In genomic region chr7:88132725-88133124, GRCh38 we compare ENCODE assay signal across 20 cellular contexts.
DNase-seq lines count a peak whose midpoint lies in the region; ATAC-seq, FAIRE-seq and TF ChIP-seq lines count a peak whose summit lies in the region.
"Had no signal": no experiment of that assay in that cellular context is flagged by ENCODE, and none has a peak within 500 bp of the region (broad histone marks: within the 10 kb centered on the region; RNA-seq: fewer than 3 reads in every experiment).

No MANE protein-coding gene starts in this region.

- H3K36me3 Mint-ChIP-seq in activated T-cell treated with anti-CD3 and anti-CD28 coated beads, Interleukin-2, amount 50 U/mL, for 72 hours (ENCODE audit: insufficient read depth in 2 of 2), result no peaks in the 10 kb centered on the region

- no peaks in the 10 kb centered on the region for H4K20me1 ChIP-seq in Karpas-422 (ENCODE audit: insufficient read depth, low read depth, low read length)

- FAIRE-seq in small intestine (lab: Jason Lieb, UNC), result no peak

- H3K79me2 ChIP-seq in Karpas-422 (ENCODE audit: low read length), result no peaks in the 10 kb centered on the region

- CTCF ChIA-PET in GM10248 (lab: Yijun Ruan, JAX), result interaction anchor here (1.2 kb wide), 1 partner anchor 22 kb away, joined by 3 read pairs; no protein-coding TSS in a partner anchor

- H3K4me3 Mint-ChIP-seq in activated T-cell treated with anti-CD3 and anti-CD28 coated beads, Interleukin-2, amount 50 U/mL, for 72 hours, result no peak overlapping the region
- H3K4me3 Mint-ChIP-seq: activated T-cell treated with anti-CD3 and anti-CD28 coated beads, Interleukin-2, amount 50 U/mL, for 24 hours; naive thymus-derived CD8-positive, alpha-beta T cell had no signal

- ATAC-seq in GM19395 (IDR thresholded peaks at IDR 0.05; ENCODE audit: unreplicated experiment), result peak; percentile 91
- peak; percentile 77 for ATAC-seq in HG02884 (IDR thresholded peaks at IDR 0.05; ENCODE audit: unreplicated experiment)
- ATAC-seq in activated T-cell treated with anti-CD3 and anti-CD28 coated beads, Interleukin-2, amount 50 U/mL, for 72 hours (replicated peaks in 1 of 2), result no peak
- ATAC-seq: gastroesophageal sphincter; naive thymus-derived CD8-positive, alpha-beta T cell had no signal

- POLR2A ChIA-PET in GM10248 (lab: Yijun Ruan, JAX), result no interaction called here

- H3K27ac Mint-ChIP-seq in activated T-cell treated with anti-CD3 and anti-CD28 coated beads, Interleukin-2, amount 50 U/mL, for 72 hours, result no peak overlapping the region
- H3K27ac Mint-ChIP-seq: activated T-cell treated with anti-CD3 and anti-CD28 coated beads, Interleukin-2, amount 50 U/mL, for 24 hours; naive thymus-derived CD8-positive, alpha-beta T cell had no signal

- no peaks in the 10 kb centered on the region for H3K9me2 ChIP-seq in Karpas-422 (replicated peaks; ENCODE audit: insufficient read depth, low read length)

- H3K36me3 ChIP-seq in Karpas-422 (ENCODE audit: insufficient read depth, low read length), result no peaks in the 10 kb centered on the region
- no peaks in the 10 kb centered on the region for H3K36me3 ChIP-seq in thyroid gland
- H3K36me3 ChIP-seq in small intestine (ENCODE audit: control insufficient read depth in 2 of 2, insufficient read depth in 2 of 2, low read length in 2 of 2), result no peaks in the 10 kb centered on the region
- H3K36me3 ChIP-seq: gastroesophageal sphincter, sigmoid colon, thoracic aorta had no signal

- intact Hi-C loops in thyroid gland (cut with DNase I), result no loop called here

- H2AFZ ChIP-seq in Karpas-422 (ENCODE audit: low read length), result no peak overlapping the region

- TF ChIP-seq CTCF in GM10248 (IDR thresholded peaks at IDR 0.05; ENCODE audit: control extremely low read depth, extremely low read depth, low read depth, missing control alignments) (no peak), thyroid gland (IDR thresholded peaks at IDR 0.05) (no peak)

- no peak overlapping the region for H3K4me2 ChIP-seq in Karpas-422 (ENCODE audit: low read depth, low read length, poor library complexity, severe bottlenecking)

- H3K4me3 ChIP-seq in Karpas-422 (ENCODE audit: low read length) (no peak overlapping the region), thyroid gland (replicated peaks in 1 of 3) (no peak overlapping the region), small intestine (ENCODE audit: low read depth in 1 of 2, low read length in 2 of 2) (no peak overlapping the region)
- H3K4me3 ChIP-seq: gastroesophageal sphincter, sigmoid colon, thoracic aorta had no signal

- H3K9me3 ChIP-seq in Karpas-422 (ENCODE audit: low read length) (no peaks in the 10 kb centered on the region), thyroid gland (no peaks in the 10 kb centered on the region), small intestine (ENCODE audit: control insufficient read depth, low read depth) (no peaks in the 10 kb centered on the region)
- H3K9me3 ChIP-seq: gastroesophageal sphincter, sigmoid colon, thoracic aorta had no signal

- 91 to 96% methylated on average over 4 of the region's 4 CpGs for WGBS in thyroid gland, 2 donors
- 76 to 93% (median 86%) methylated on average over 4 of the region's 4 CpGs for WGBS in small intestine, 3 donors

- no peaks in the 10 kb centered on the region for H3K4me1 Mint-ChIP-seq in activated T-cell treated with anti-CD3 and anti-CD28 coated beads, Interleukin-2, amount 50 U/mL, for 72 hours (ENCODE audit: low read depth)
- H3K4me1 Mint-ChIP-seq: naive thymus-derived CD8-positive, alpha-beta T cell had no signal

- no peaks in the 10 kb centered on the region for H3K27me3 Mint-ChIP-seq in activated T-cell treated with anti-CD3 and anti-CD28 coated beads, Interleukin-2, amount 50 U/mL, for 72 hours (ENCODE audit: low read depth)
- H3K27me3 Mint-ChIP-seq: activated T-cell treated with anti-CD3 and anti-CD28 coated beads, Interleukin-2, amount 50 U/mL, for 24 hours; naive thymus-derived CD8-positive, alpha-beta T cell had no signal

- H3K27ac ChIP-seq in Karpas-422 (ENCODE audit: low read length) (no peak overlapping the region), thyroid gland (no peak overlapping the region), small intestine (ENCODE audit: low read depth in 1 of 2, low read length in 1 of 2) (no peak overlapping the region)
- H3K27ac ChIP-seq: gastroesophageal sphincter, sigmoid colon, thoracic aorta had no signal

- no peaks in the 10 kb centered on the region for H3K27me3 ChIP-seq in Karpas-422 (ENCODE audit: low read length)
- H3K27me3 ChIP-seq in thyroid gland, result no peaks in the 10 kb centered on the region
- H3K27me3 ChIP-seq in small intestine (ENCODE audit: control insufficient read depth in 2 of 2, insufficient read depth in 2 of 2, low read length in 2 of 2), result no peaks in the 10 kb centered on the region
- H3K27me3 ChIP-seq: gastroesophageal sphincter, sigmoid colon had no signal

- peak; percentile 28 for DNase-seq in GM10248 (ENCODE audit: extremely low spot score)
- DNase-seq in Karpas-422, result peak; percentile 43
- no peak for DNase-seq in superior temporal gyrus (ENCODE audit: extremely low spot score)
- DNase-seq in thyroid gland, result no peak
- no peak for DNase-seq in activated T-cell treated with anti-CD3 and anti-CD28 coated beads, Interleukin-2, amount 50 U/mL, for 72 hours
- no peak for DNase-seq in small intestine
- DNase-seq: ACHN; activated CD4-positive, CD25-positive, alpha-beta regulatory T cell; activated T-cell treated with anti-CD3 and anti-CD28 coated beads, Interleukin-2, amount 50 U/mL, for 24 hours; anterior cingulate cortex; DMS53; effector CD4-positive, alpha-beta T cell; naive thymus-derived CD8-positive, alpha-beta T cell; NCI-H446 treated with DMSO at 0.1 percent for 48 hours; SHP77; sigmoid colon had no signal

- no peaks in the 10 kb centered on the region for H3K9me3 Mint-ChIP-seq in activated T-cell treated with anti-CD3 and anti-CD28 coated beads, Interleukin-2, amount 50 U/mL, for 72 hours
- H3K9me3 Mint-ChIP-seq: activated T-cell treated with anti-CD3 and anti-CD28 coated beads, Interleukin-2, amount 50 U/mL, for 24 hours; naive thymus-derived CD8-positive, alpha-beta T cell had no signal

- no peak for TF ChIP-seq POLR2A in thyroid gland (IDR thresholded peaks at IDR 0.05)

- H3K4me1 ChIP-seq in Karpas-422 (ENCODE audit: low read length), result no peaks in the 10 kb centered on the region
- H3K4me1 ChIP-seq in thyroid gland, result no peaks in the 10 kb centered on the region
- H3K4me1 ChIP-seq in small intestine (ENCODE audit: control insufficient read depth in 2 of 2, insufficient read depth in 1 of 2, low read depth in 1 of 2, low read length in 1 of 2), result peaks cover 0 to 2% of the 10 kb centered on the region in 2 donors
- H3K4me1 ChIP-seq: gastroesophageal sphincter, sigmoid colon had no signal

- no peak overlapping the region for H3K9ac ChIP-seq in Karpas-422 (ENCODE audit: low read length)

Comparison
In these comparisons a context has a peak if more than half of its experiments do, and no peak if none do; other contexts are left out.
1. DNase-seq: peak in GM10248 (single experiment) and Karpas-422 (single experiment); none in superior temporal gyrus (single experiment), thyroid gland (0 of 2), activated T-cell treated with anti-CD3 and anti-CD28 coated beads, Interleukin-2, amount 50 U/mL, for 72 hours (0 of 2) and small intestine (single experiment).
2. ATAC-seq: peak in GM19395 (single experiment) and HG02884 (single experiment); none in activated T-cell treated with anti-CD3 and anti-CD28 coated beads, Interleukin-2, amount 50 U/mL, for 72 hours (0 of 2).